28 cellular contexts compared by ENCODE assay signal in the genomic region with DNA sequence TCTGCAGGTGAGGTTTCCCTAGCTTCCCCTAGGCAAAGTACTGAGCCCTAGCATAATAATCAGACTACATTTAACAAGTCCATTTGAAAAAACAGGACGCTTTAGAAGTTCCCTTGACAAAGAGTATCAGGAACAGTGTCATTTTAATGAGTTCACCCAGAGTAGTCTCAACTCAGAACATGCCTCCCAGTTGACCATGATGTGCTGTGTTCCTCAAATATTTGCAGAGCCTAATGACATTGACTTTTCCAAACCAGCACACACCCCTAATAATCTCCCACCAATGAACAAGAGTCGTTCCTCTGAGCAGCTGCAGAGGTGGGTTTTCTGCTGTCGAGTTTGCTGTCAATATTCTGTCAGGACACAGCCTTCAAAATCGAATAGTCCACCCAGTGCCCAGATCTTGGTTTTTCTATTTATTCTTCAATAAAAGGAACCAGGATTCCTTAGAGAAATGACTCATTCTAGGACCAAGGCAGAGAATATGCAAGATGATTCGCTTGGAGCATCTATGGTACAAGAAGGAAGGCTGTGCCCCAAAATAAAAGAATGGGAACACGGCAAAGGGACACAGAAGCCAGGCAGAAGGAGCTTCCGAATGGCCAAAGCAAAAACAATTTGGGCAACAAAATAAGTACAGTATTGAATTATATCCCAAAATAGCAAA. TPM values are rescaled to one million over a fixed set of nuclear protein-coding genes. Genes with fewer than 3 reads are reported as not detected.
DNase-seq lines count a peak whose midpoint lies in the region; ATAC-seq and TF ChIP-seq lines count a peak whose summit lies in the region.
"Had no signal": no experiment of that assay in that cellular context is flagged by ENCODE, and none has a peak within 500 bp of the region (broad histone marks: within the 10 kb centered on the region; RNA-seq: fewer than 3 reads in every experiment).

No MANE protein-coding gene starts in this region.

- H3K9me3 ChIP-seq in SK-N-SH: no peaks in the 10 kb centered on the region
- no peaks in the 10 kb centered on the region for H3K9me3 ChIP-seq in colonic mucosa
- H3K9me3 ChIP-seq: ovary, upper lobe of right lung had no signal

- ATAC-seq in SK-N-SH treated with all-trans-retinoic acid at 6 μM for 48 hours (no peak), HG03045 (IDR thresholded peaks at IDR 0.05; ENCODE audit: unreplicated experiment) (no peak)
- ATAC-seq: activated naive CD8-positive, alpha-beta T cell treated with anti-CD3 and anti-CD28 coated beads, Interleukin-2, amount 50 U/mL, for 24 hours; K562; natural killer cell treated with Interleukin-12 subunit alpha and Interleukin-12 subunit beta and Interleukin-15 and Interleukin-18, amount 100 ng/mL, for 72 hours; Panc1; upper lobe of right lung had no signal

- H3K27me3 ChIP-seq in SK-N-SH (ENCODE audit: insufficient read depth) (no peaks in the 10 kb centered on the region), colonic mucosa (no peaks in the 10 kb centered on the region)
- H3K27me3 ChIP-seq: brain microvascular endothelial cell, ovary, upper lobe of right lung had no signal

- peaks cover 0 to 12% of the 10 kb centered on the region in 2 experiments; a peak in 1 of 4 replicates for H3K4me1 ChIP-seq in SK-N-SH (ENCODE audit: control insufficient read depth in 1 of 2, insufficient read depth in 2 of 2, low read depth in 1 of 2, low read length in 1 of 2)
- H3K4me1 ChIP-seq in colonic mucosa: no peaks in the 10 kb centered on the region
- H3K4me1 ChIP-seq: upper lobe of right lung had no signal

- H3K27ac ChIP-seq in SK-N-SH (ENCODE audit: low read depth in 2 of 2, low read length in 1 of 2) (no peak overlapping the region), colonic mucosa (no peak overlapping the region)
- H3K27ac ChIP-seq: brain microvascular endothelial cell, ovary, SK-N-MC, upper lobe of right lung had no signal

- 91% methylated on average over 7 of the region's 7 CpGs for WGBS in SK-N-SH (ENCODE audit: low lambda C conversion rate)

- H3K79me2 ChIP-seq in SK-N-SH (ENCODE audit: insufficient read depth): no peaks in the 10 kb centered on the region

- no peak overlapping the region for H3K4me2 ChIP-seq in SK-N-SH

- H3K9ac ChIP-seq in SK-N-SH: no peak overlapping the region
- H3K9ac ChIP-seq in colonic mucosa (ENCODE audit: low read depth in 2 of 2, low read length in 2 of 2): no peak overlapping the region

- H3K4me3 ChIP-seq in SK-N-SH (ENCODE audit: low read depth in 2 of 2, low read length in 1 of 2): no peak overlapping the region
- H3K4me3 ChIP-seq in colonic mucosa: no peak overlapping the region
- H3K4me3 ChIP-seq: K562, ovary, SK-N-MC, upper lobe of right lung had no signal

- no peak for TF ChIP-seq RAD21 in SK-N-SH (IDR thresholded peaks at IDR 0.05; ENCODE audit: low read length)

- H2AFZ ChIP-seq in SK-N-SH (ENCODE audit: low read depth): no peak overlapping the region

- H4K20me1 ChIP-seq in SK-N-SH (ENCODE audit: insufficient read depth): no peaks in the 10 kb centered on the region

- DNase-seq in SK-N-SH (no peak), RPMI7951 (ENCODE audit: low read depth) (peak; percentile 14), iris pigment epithelial cell (ENCODE audit: low read depth) (peak; percentile 28), stromal cell of bone marrow (ENCODE audit: low read depth) (peak; percentile 33), colonic mucosa (no peak), cerebellar nuclear complex (lab: John Stamatoyannopoulos, UW) (no peak)
- DNase-seq: 8988T; activated CD4-positive, alpha-beta memory T cell treated with anti-CD3 and anti-CD28 coated beads, Interleukin-2, amount 10 ng/mL, durations not matched to agents 7 days and 5 days; activated CD4-positive, CD25-positive, alpha-beta regulatory T cell; activated effector memory CD4-positive, alpha-beta T cell treated with anti-CD3 and anti-CD28 coated beads, Interleukin-2, amount 50 U/mL, for 16 hours; activated naive CD8-positive, alpha-beta T cell treated with anti-CD3 and anti-CD28 coated beads, Interleukin-2, amount 50 U/mL, for 24 hours; AML-193; brain microvascular endothelial cell; Calu3; head of caudate nucleus; MV-4-11; NCI-H2029 treated with DMSO at 0.1 percent for 48 hours; NCI-H345; NK-92 treated with Interleukin-12 subunit alpha and Interleukin-12 subunit beta, amount 100 ng/mL, for 24 hours; ovary; substantia nigra; upper lobe of right lung had no signal

- POLR2A ChIA-PET in SK-N-SH (lab: Yijun Ruan, JAX): no interaction called here

- TF ChIP-seq CTCF in SK-N-SH (IDR thresholded peaks at IDR 0.05) (no peak), colonic mucosa (IDR thresholded peaks at IDR 0.05) (no peak)

- no peak for TF ChIP-seq EP300 in SK-N-SH (IDR thresholded peaks at IDR 0.05; ENCODE audit: borderline replicate concordance in 1 of 2, low read depth in 1 of 2, low read length in 1 of 2)

- peaks cover 9% of the 10 kb centered on the region for H3F3A ChIP-seq in SK-N-SH (replicated peaks; ENCODE audit: insufficient read depth)

- peaks cover 0 to 12% of the 10 kb centered on the region in 2 experiments for H3K36me3 ChIP-seq in SK-N-SH (replicated peaks in 1 of 2; ENCODE audit: control insufficient read depth in 1 of 2, insufficient read depth in 2 of 2, low read length in 1 of 2)
- no peaks in the 10 kb centered on the region for H3K36me3 ChIP-seq in colonic mucosa
- H3K36me3 ChIP-seq: brain microvascular endothelial cell, ovary, upper lobe of right lung had no signal

- no peaks in the 10 kb centered on the region for H3K9me2 ChIP-seq in SK-N-SH

- intact Hi-C loops in colonic mucosa (cut with DNase I): no loop called here

- CTCF ChIA-PET in SK-N-SH (lab: Yijun Ruan, JAX): interaction anchor here (1.1 to 3.8 kb wide), 4 partner anchors 9 to 292 kb away, joined by 3 to 34 read pairs (median 12); no protein-coding TSS in a partner anchor

TF ChIP-seq in SK-N-SH, 30 proteins besides CTCF, POLR2A, EP300 and RAD21:
- TF ChIP-seq RFX5 (IDR thresholded peaks at IDR 0.05; ENCODE audit: low read length): no peak
- TF ChIP-seq RCOR1 (IDR thresholded peaks at IDR 0.05; ENCODE audit: low read length): no peak
- TF ChIP-seq FOSL2 (IDR thresholded peaks at IDR 0.05; ENCODE audit: borderline replicate concordance, low read depth): peak; percentile 8; the same call in 1 of the 2 replicates
TF ChIP-seq in SK-N-SH: peak in this region for 1.

TF ChIP-seq in SK-N-SH treated with all-trans-retinoic acid at 6 μM for 48 hours, 23 proteins besides CTCF, POLR2A, EP300 and RAD21 (continues in another document):
- TF ChIP-seq, protein P1, sequence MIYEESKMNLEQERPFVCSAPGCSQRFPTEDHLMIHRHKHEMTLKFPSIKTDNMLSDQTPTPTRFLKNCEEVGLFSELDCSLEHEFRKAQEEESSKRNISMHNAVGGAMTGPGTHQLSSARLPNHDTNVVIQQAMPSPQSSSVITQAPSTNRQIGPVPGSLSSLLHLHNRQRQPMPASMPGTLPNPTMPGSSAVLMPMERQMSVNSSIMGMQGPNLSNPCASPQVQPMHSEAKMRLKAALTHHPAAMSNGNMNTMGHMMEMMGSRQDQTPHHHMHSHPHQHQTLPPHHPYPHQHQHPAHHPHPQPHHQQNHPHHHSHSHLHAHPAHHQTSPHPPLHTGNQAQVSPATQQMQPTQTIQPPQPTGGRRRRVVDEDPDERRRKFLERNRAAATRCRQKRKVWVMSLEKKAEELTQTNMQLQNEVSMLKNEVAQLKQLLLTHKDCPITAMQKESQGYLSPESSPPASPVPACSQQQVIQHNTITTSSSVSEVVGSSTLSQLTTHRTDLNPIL (CRISPR knock-in tag; IDR thresholded peaks at IDR 0.05; ENCODE audit: low read depth): no peak
- no peak for TF ChIP-seq RARB (CRISPR knock-in tag; IDR thresholded peaks at IDR 0.05)
- no peak for TF ChIP-seq ZNF70 (CRISPR knock-in tag; IDR thresholded peaks at IDR 0.05)
- TF ChIP-seq, protein P2, sequence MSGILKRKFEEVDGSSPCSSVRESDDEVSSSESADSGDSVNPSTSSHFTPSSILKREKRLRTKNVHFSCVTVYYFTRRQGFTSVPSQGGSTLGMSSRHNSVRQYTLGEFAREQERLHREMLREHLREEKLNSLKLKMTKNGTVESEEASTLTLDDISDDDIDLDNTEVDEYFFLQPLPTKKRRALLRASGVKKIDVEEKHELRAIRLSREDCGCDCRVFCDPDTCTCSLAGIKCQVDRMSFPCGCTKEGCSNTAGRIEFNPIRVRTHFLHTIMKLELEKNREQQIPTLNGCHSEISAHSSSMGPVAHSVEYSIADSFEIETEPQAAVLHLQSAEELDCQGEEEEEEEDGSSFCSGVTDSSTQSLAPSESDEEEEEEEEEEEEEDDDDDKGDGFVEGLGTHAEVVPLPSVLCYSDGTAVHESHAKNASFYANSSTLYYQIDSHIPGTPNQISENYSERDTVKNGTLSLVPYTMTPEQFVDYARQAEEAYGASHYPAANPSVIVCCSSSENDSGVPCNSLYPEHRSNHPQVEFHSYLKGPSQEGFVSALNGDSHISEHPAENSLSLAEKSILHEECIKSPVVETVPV (CRISPR knock-in tag; IDR thresholded peaks at IDR 0.05): no peak
- TF ChIP-seq TCF4 (CRISPR knock-in tag; IDR thresholded peaks at IDR 0.05; ENCODE audit: borderline replicate concordance): no peak
- no peak for TF ChIP-seq ARNTL (CRISPR knock-in tag; IDR thresholded peaks at IDR 0.05; ENCODE audit: borderline replicate concordance, low read depth)
- TF ChIP-seq ESRRG (CRISPR knock-in tag; IDR thresholded peaks at IDR 0.05): no peak
- TF ChIP-seq BACH2 (CRISPR knock-in tag; IDR thresholded peaks at IDR 0.05; ENCODE audit: borderline replicate concordance): no peak
- TF ChIP-seq GLIS3 (CRISPR knock-in tag; IDR thresholded peaks at IDR 0.05): no peak

RNA-seq across cellular contexts. Expression of a gene that starts 57.6 kb away (rescaled TPM):
- 6.6 and 10.4 TPM in 2 replicates for polyA plus RNA-seq in SK-N-SH (2012; rRNA removed)
- 5.0 and 6.9 TPM in 2 replicates for polyA plus RNA-seq in SK-N-SH (2012; cell fraction: cytosol; rRNA removed)
- 6.5 and 8.6 TPM in 2 replicates for polyA plus RNA-seq in SK-N-SH (2012; cell fraction: nucleus; rRNA removed)
- 16.6 and 21.1 TPM in 2 replicates for total RNA-seq in RPMI7951 (2014; rRNA removed; shearing (Covaris generic))
- total RNA-seq in colonic mucosa: 10 to 100 TPM; 28.8 to 32.9 TPM

Comparison
In these comparisons a context has a peak if more than half of its experiments do, and no peak if none do; other contexts are left out.
1. DNase-seq: peak in RPMI7951 (single experiment), iris pigment epithelial cell (single experiment) and stromal cell of bone marrow (single experiment); none in SK-N-SH (single experiment), colonic mucosa (single experiment) and cerebellar nuclear complex (0 of 2).